Comparison of ENCODE assay signal across 24 cellular contexts in genomic region chr6:95805699-95806098, GRCh38.
DNase-seq lines count a peak whose midpoint lies in the region; ATAC-seq lines count a peak whose summit lies in the region.
"Had no signal": no experiment of that assay in that cellular context is flagged by ENCODE, and none has a peak within 500 bp of the region (broad histone marks: within the 10 kb centered on the region; RNA-seq: fewer than 3 reads in every experiment).

No MANE protein-coding gene starts in this region.

- H3K9me3 ChIP-seq in KOPT-K1 (ENCODE audit: insufficient read depth, low read length, poor library complexity, severe bottlenecking): no peaks in the 10 kb centered on the region
- H3K9me3 ChIP-seq: esophagus squamous epithelium, Peyer's patch, thoracic aorta had no signal

- DNase-seq in RPMI8226: no peak
- DNase-seq: activated CD4-positive, alpha-beta T cell treated with anti-CD3 and anti-CD28 coated beads, Interleukin-2, amount 10 ng/mL, durations not matched to agents 24 days and 14 days; amygdala; CD4-positive, alpha-beta T cell; esophagus squamous epithelium; foreskin keratinocyte; head of caudate nucleus; IMR-90; islet precursor cell; MV-4-11; NCI-H1436; NCI-H748 treated with DMSO at 0.1 percent for 48 hours; Peyer's patch; stimulated activated CD4-positive, alpha-beta T cell treated with anti-CD3 and anti-CD28 coated beads, Interleukin-1b, Interleukin-23, amount 100 ng/mL, for 48 hours; stimulated activated naive CD8-positive, alpha-beta T cell treated with anti-CD3 and anti-CD28 coated beads, Interleukin-15, Interleukin-2, amounts not matched to agents 100 U/mL and 50 U/mL, for 24 hours; WERI-Rb-1 had no signal

- peak overlapping the region; percentile 61 for H3K27ac ChIP-seq in KOPT-K1 (ENCODE audit: low read depth, low read length, poor library complexity, severe bottlenecking)
- H3K27ac ChIP-seq: esophagus squamous epithelium, foreskin keratinocyte, parathyroid adenoma, Peyer's patch, thoracic aorta, WERI-Rb-1 had no signal

- no peaks in the 10 kb centered on the region for H3K36me3 ChIP-seq in KOPT-K1 (ENCODE audit: insufficient read depth, low read length)
- H3K36me3 ChIP-seq: esophagus squamous epithelium, Peyer's patch, thoracic aorta, WERI-Rb-1 had no signal

- peak; percentile 45 for ATAC-seq in GM18511 (IDR thresholded peaks at IDR 0.05; ENCODE audit: unreplicated experiment)
- peak; percentile 52 for ATAC-seq in GM21526 (IDR thresholded peaks at IDR 0.05; ENCODE audit: low FRiP score, unreplicated experiment)
- ATAC-seq in HG02885 (IDR thresholded peaks at IDR 0.05; ENCODE audit: poor library complexity, unreplicated experiment): peak; percentile 56
- ATAC-seq in HG03342 (IDR thresholded peaks at IDR 0.05; ENCODE audit: unreplicated experiment): no peak
- no peak for ATAC-seq in HG02571 (IDR thresholded peaks at IDR 0.05; ENCODE audit: unreplicated experiment)
- ATAC-seq: foreskin keratinocyte; stimulated activated naive CD8-positive, alpha-beta T cell treated with anti-CD3 and anti-CD28 coated beads, Interleukin-15, Interleukin-2, amounts not matched to agents 100 U/mL and 50 U/mL, for 24 hours had no signal

Comparison
In these comparisons a context has a peak if more than half of its experiments do, and no peak if none do; other contexts are left out.
1. ATAC-seq: peak in GM18511 (single experiment), GM21526 (single experiment) and HG02885 (single experiment); none in HG03342 (single experiment) and HG02571 (single experiment).